In genomic region chr11:68664141-68664540, GRCh38 we compare ENCODE assay signal across 24 cellular contexts. TPM values are rescaled to one million over a fixed set of nuclear protein-coding genes. Genes with fewer than 3 reads are reported as not detected.
DNase-seq lines count a peak whose midpoint lies in the region; ATAC-seq and TF ChIP-seq lines count a peak whose summit lies in the region.
"Had no signal": no experiment of that assay in that cellular context is flagged by ENCODE, and none has a peak within 500 bp of the region (broad histone marks: within the 10 kb centered on the region; RNA-seq: fewer than 3 reads in every experiment).

No MANE protein-coding gene starts in this region.

- H3K9me3 ChIP-seq in BLaER1, result peaks cover 12% of the 10 kb centered on the region
- H3K9me3 ChIP-seq in RWPE2 (ENCODE audit: severe bottlenecking), result no peaks in the 10 kb centered on the region
- no peaks in the 10 kb centered on the region for H3K9me3 ChIP-seq in spleen

- ATAC-seq in RWPE2 (ENCODE audit: low read depth), result no peak
- ATAC-seq in GM18505 (IDR thresholded peaks at IDR 0.05; ENCODE audit: unreplicated experiment), result no peak
- ATAC-seq: A549, GM12878, GM23338, HCT116 had no signal

- TF ChIP-seq POLR2A in spleen (IDR thresholded peaks at IDR 0.05) (no peak), GM18505 (IDR thresholded peaks at IDR 0.05; ENCODE audit: borderline replicate concordance, extremely low read depth, insufficient read depth, insufficient read length) (no peak)

- H3K27ac ChIP-seq in BLaER1 (no peak overlapping the region), RWPE2 (ENCODE audit: poor library complexity, severe bottlenecking) (no peak overlapping the region), spleen (no peak overlapping the region)
- H3K27ac ChIP-seq: A549, C4-2B had no signal

- H3K36me3 ChIP-seq in BLaER1 (no peaks in the 10 kb centered on the region), RWPE2 (ENCODE audit: low read depth) (no peaks in the 10 kb centered on the region), spleen (no peaks in the 10 kb centered on the region)
- H3K36me3 ChIP-seq: BE2C had no signal

- H3K4me1 ChIP-seq in BLaER1, result peaks cover 53% of the 10 kb centered on the region
- peaks cover 3% of the 10 kb centered on the region for H3K4me1 ChIP-seq in RWPE2 (ENCODE audit: insufficient read depth, poor library complexity, severe bottlenecking)
- no peaks in the 10 kb centered on the region for H3K4me1 ChIP-seq in spleen

- H3K4me3 ChIP-seq in BLaER1 (peak overlapping the region; percentile 7; the same call in 1 of the 2 replicates), RWPE2 (ENCODE audit: severe bottlenecking) (no peak overlapping the region), spleen (no peak overlapping the region)
- H3K4me3 ChIP-seq: A549, GM12878, GM23338 had no signal

- H3K27me3 ChIP-seq in BLaER1 (no peaks in the 10 kb centered on the region), RWPE2 (ENCODE audit: insufficient read depth, poor library complexity, severe bottlenecking) (no peaks in the 10 kb centered on the region), spleen (replicated peaks in 1 of 7) (peaks cover 0 to 51% (median 0%) of the 10 kb centered on the region in 7 donors)
- H3K27me3 ChIP-seq: BE2C had no signal

- no peak overlapping the region for H3K9ac ChIP-seq in BLaER1

- peak; percentile 12 for DNase-seq in RWPE2 (ENCODE audit: low spot score)
- DNase-seq in posterior vena cava (ENCODE audit: low spot score), result peak; percentile 28
- peak; percentile 8 for DNase-seq in spleen
- DNase-seq in NCI-H446 treated with DMSO at 0.1 percent for 48 hours (lab: John Stamatoyannopoulos, UW), result no peak
- DNase-seq in activated T-cell treated with anti-CD3 and anti-CD28 coated beads for 4 hours, result no peak
- DNase-seq: 8988T; ACHN; AML-193; BE2C; CD4-positive, alpha-beta T cell; DMS 273 treated with DMSO at 0.1 percent for 48 hours; DMS79; EL; GDM1; H9 had no signal

- H3K4me2 ChIP-seq in BLaER1, result peak overlapping the region; percentile 89
- H3K4me2 ChIP-seq: A549, GM23338 had no signal

- TF ChIP-seq CTCF in RWPE2 (IDR thresholded peaks at IDR 0.05; ENCODE audit: poor library complexity, severe bottlenecking) (no peak), spleen (IDR thresholded peaks at IDR 0.05 in 8 of 11, conservative IDR thresholded peaks at IDR 0.05 in 3 of 11) (no peak)

- 72 to 89% (median 80%) methylated on average over 9 of the region's 9 CpGs for WGBS in spleen, 5 donors

- intact Hi-C loops in posterior vena cava (cut with DNase I) (no loop called here), spleen (cut with DNase I; ENCODE audit: low total_unique reads) (no loop called here)

- H4K20me1 ChIP-seq in BLaER1, result peaks cover 22% of the 10 kb centered on the region

RNA-seq across cellular contexts. Expression of gene GAL, which starts 20.2 kb away (rescaled TPM):
- total RNA-seq in posterior vena cava, result under 1 TPM in 1 of 2 donors, not detected in 1; 0.52 TPM
- total RNA-seq in spleen, result not detected
- not detected for polyA plus RNA-seq in spleen
- total RNA-seq: CD4-positive, alpha-beta T cell; GM12878; H4 had no signal
- polyA plus RNA-seq: CD8-positive, alpha-beta memory T cell had no signal

Comparison
In these comparisons a context has a peak if more than half of its experiments do, and no peak if none do; other contexts are left out.
1. DNase-seq: peak in RWPE2 (single experiment), posterior vena cava (single experiment) and spleen (single experiment); none in NCI-H446 treated with DMSO at 0.1 percent for 48 hours (single experiment) and activated T-cell treated with anti-CD3 and anti-CD28 coated beads for 4 hours (single experiment).